Comparison of ENCODE assay signal across 12 cellular contexts in genomic region chr1:8598783-8599182, GRCh38.
DNase-seq lines count a peak whose midpoint lies in the region; ATAC-seq and TF ChIP-seq lines count a peak whose summit lies in the region.
"Had no signal": no experiment of that assay in that cellular context is flagged by ENCODE, and none has a peak within 500 bp of the region (broad histone marks: within the 10 kb centered on the region; RNA-seq: fewer than 3 reads in every experiment).

No MANE protein-coding gene starts in this region.

- H3K4me3 Mint-ChIP-seq in T-helper 2 cell treated with Interferon-gamma antibody and Interleukin-4, amounts not matched to agents 5 μg/mL and 100 μg/mL, for 36 hours: no peak overlapping the region
- H3K4me3 Mint-ChIP-seq: activated T-helper 17 cell treated with anti-CD3 and anti-CD28 coated beads, Interleukin-2, amount 50 U/mL, for 72 hours had no signal

- H3K4me3 ChIP-seq in neural cell (ENCODE audit: low read length): peak overlapping the region; percentile 24
- no peak overlapping the region for H3K4me3 ChIP-seq in upper lobe of left lung

- ATAC-seq in Right ventricle myocardium superior (ENCODE audit: poor library complexity) (peak; percentile 61), upper lobe of left lung (ENCODE audit: low FRiP score in 2 of 2) (peak in 1 of 2 donors; percentile 39), GM21528 (IDR thresholded peaks at IDR 0.05; ENCODE audit: low FRiP score, unreplicated experiment) (no peak), HG02885 (IDR thresholded peaks at IDR 0.05; ENCODE audit: poor library complexity, unreplicated experiment) (no peak)
- ATAC-seq: activated T-helper 17 cell treated with anti-CD3 and anti-CD28 coated beads, Interleukin-2, amount 50 U/mL, for 72 hours had no signal

- H3F3A ChIP-seq in neural cell (ENCODE audit: insufficient read depth, low read length, poor library complexity, severe bottlenecking): no peaks in the 10 kb centered on the region

- H3K27ac Mint-ChIP-seq in T-helper 2 cell treated with Interferon-gamma antibody and Interleukin-4, amounts not matched to agents 5 μg/mL and 100 μg/mL, for 36 hours: peak overlapping the region; percentile 11
- H3K27ac Mint-ChIP-seq: activated T-helper 17 cell treated with anti-CD3 and anti-CD28 coated beads, Interleukin-2, amount 50 U/mL, for 72 hours had no signal

- H3K4me1 ChIP-seq in upper lobe of left lung: peaks cover 23 to 42% (median 30%) of the 10 kb centered on the region in 4 donors

- H3K36me3 ChIP-seq in neural cell (ENCODE audit: insufficient read depth, low read length) (no peaks in the 10 kb centered on the region), upper lobe of left lung (no peaks in the 10 kb centered on the region)

- H3K9me3 ChIP-seq in neural cell (ENCODE audit: low read length) (no peaks in the 10 kb centered on the region), upper lobe of left lung (no peaks in the 10 kb centered on the region)

- H3K27me3 Mint-ChIP-seq in T-helper 2 cell treated with Interferon-gamma antibody and Interleukin-4, amounts not matched to agents 5 μg/mL and 100 μg/mL, for 36 hours (ENCODE audit: low read depth): no peaks in the 10 kb centered on the region
- H3K27me3 Mint-ChIP-seq: activated T-helper 17 cell treated with anti-CD3 and anti-CD28 coated beads, Interleukin-2, amount 50 U/mL, for 72 hours had no signal

- no peak for DNase-seq in T-helper 2 cell treated with Interferon-gamma antibody and Interleukin-4, amounts not matched to agents 5 μg/mL and 100 μg/mL, for 36 hours (ENCODE audit: low spot score)
- DNase-seq in T-helper 2 cell (no peak), Right ventricle myocardium superior (no peak), upper lobe of left lung (no peak)
- DNase-seq in activated naive CD4-positive, alpha-beta T cell treated with anti-CD3 and anti-CD28 coated beads, Interleukin-2, amount 50 U/mL, for 16 hours: no peak
- DNase-seq: GF-D8, NCI-H446 treated with DMSO at 0.1 percent for 48 hours had no signal

- H3K4me1 Mint-ChIP-seq in T-helper 2 cell treated with Interferon-gamma antibody and Interleukin-4, amounts not matched to agents 5 μg/mL and 100 μg/mL, for 36 hours (ENCODE audit: low read depth): peaks cover 50% of the 10 kb centered on the region

- H3K27me3 ChIP-seq in neural cell (ENCODE audit: insufficient read depth, low read depth, low read length) (no peaks in the 10 kb centered on the region), upper lobe of left lung (no peaks in the 10 kb centered on the region)

- H3K36me3 Mint-ChIP-seq in T-helper 2 cell treated with Interferon-gamma antibody and Interleukin-4, amounts not matched to agents 5 μg/mL and 100 μg/mL, for 36 hours (ENCODE audit: low read depth): peaks cover 22% of the 10 kb centered on the region

- peaks cover 74% of the 10 kb centered on the region for H3K79me2 ChIP-seq in neural cell (replicated peaks; ENCODE audit: insufficient read depth, low read length)

- WGBS in upper lobe of left lung, 2 donors: 76 to 81% methylated on average over 4 of the region's 4 CpGs

- TF ChIP-seq RAD21 in neural cell (conservative IDR thresholded peaks at IDR 0.05): no peak

- no peak overlapping the region for H3K4me2 ChIP-seq in neural cell (ENCODE audit: low read length)

- TF ChIP-seq EP300 in neural cell (conservative IDR thresholded peaks at IDR 0.05; ENCODE audit: poor library complexity, severe bottlenecking): no peak
- TF ChIP-seq EP300 in upper lobe of left lung (IDR thresholded peaks at IDR 0.05): no peak

- TF ChIP-seq POLR2A in upper lobe of left lung (IDR thresholded peaks at IDR 0.05): no peak

- no peak overlapping the region for H3K27ac ChIP-seq in neural cell (ENCODE audit: low read length)
- peak overlapping the region in 3 of 4 donors; percentile 60 to 72 (median 61) for H3K27ac ChIP-seq in upper lobe of left lung
- H3K27ac ChIP-seq: epithelial cell of prostate had no signal

- H3K9me3 Mint-ChIP-seq in T-helper 2 cell treated with Interferon-gamma antibody and Interleukin-4, amounts not matched to agents 5 μg/mL and 100 μg/mL, for 36 hours: no peaks in the 10 kb centered on the region
- H3K9me3 Mint-ChIP-seq: activated T-helper 17 cell treated with anti-CD3 and anti-CD28 coated beads, Interleukin-2, amount 50 U/mL, for 72 hours had no signal

- H2AFZ ChIP-seq in neural cell (ENCODE audit: low read depth, low read length): no peak overlapping the region

- H3K9me2 ChIP-seq in neural cell (ENCODE audit: insufficient read depth, low read length): no peaks in the 10 kb centered on the region

- H3K9ac ChIP-seq in neural cell (ENCODE audit: low read length): no peak overlapping the region

- intact Hi-C loops in Right ventricle myocardium superior (cut with DNase I): no loop called here

- peaks cover 12% of the 10 kb centered on the region for H4K20me1 ChIP-seq in neural cell (ENCODE audit: insufficient read depth)

- no peak for TF ChIP-seq CTCF in neural cell (IDR thresholded peaks at IDR 0.05; ENCODE audit: poor library complexity, severe bottlenecking)
- no peak for TF ChIP-seq CTCF in upper lobe of left lung (IDR thresholded peaks at IDR 0.05)

TF ChIP-seq in neural cell, 6 proteins besides CTCF, POLR2A, EP300 and RAD21:
- TF ChIP-seq SMC3 (conservative IDR thresholded peaks at IDR 0.05; ENCODE audit: poor library complexity): no peak
- no peak for TF ChIP-seq TAF1 (IDR thresholded peaks at IDR 0.05; ENCODE audit: low read depth)
- no peak for TF ChIP-seq REST (IDR thresholded peaks at IDR 0.05; ENCODE audit: borderline replicate concordance)
- TF ChIP-seq MXI1 (conservative IDR thresholded peaks at IDR 0.05; ENCODE audit: poor library complexity, severe bottlenecking): no peak
- no peak for TF ChIP-seq EZH2 (IDR thresholded peaks at IDR 0.05; ENCODE audit: borderline replicate concordance, insufficient read depth, low read length, poor library complexity, severe bottlenecking)
- TF ChIP-seq POLR2AphosphoS5 (IDR thresholded peaks at IDR 0.05): no peak
